8 cellular contexts compared by ENCODE assay signal in genomic region chr16:70529051-70529777, GRCh38. TPM values are rescaled to one million over a fixed set of nuclear protein-coding genes. Genes with fewer than 3 reads are reported as not detected.
DNase-seq lines count a peak whose midpoint lies in the region; ATAC-seq and TF ChIP-seq lines count a peak whose summit lies in the region.

No MANE protein-coding gene starts in this region.

- H3K27ac Mint-ChIP-seq in activated naive CD8-positive, alpha-beta T cell: peak overlapping the region; percentile 70
- H3K27ac Mint-ChIP-seq in immature natural killer cell: peak overlapping the region in 5 of 6 donors; percentile 17 to 72 (median 63)

- no peaks in the 10 kb centered on the region for H3K27me3 Mint-ChIP-seq in activated naive CD8-positive, alpha-beta T cell
- peaks cover 1 to 5% (median 2%) of the 10 kb centered on the region in 3 donors for H3K27me3 Mint-ChIP-seq in immature natural killer cell (ENCODE audit: low read depth in 3 of 3)

- H3K36me3 Mint-ChIP-seq in activated naive CD8-positive, alpha-beta T cell: peaks cover 22% of the 10 kb centered on the region
- H3K36me3 Mint-ChIP-seq in immature natural killer cell: peaks cover 16 to 49% (median 45%) of the 10 kb centered on the region in 3 donors

- peaks cover 54% of the 10 kb centered on the region for H3K4me1 Mint-ChIP-seq in activated naive CD8-positive, alpha-beta T cell (ENCODE audit: low read depth)
- H3K4me1 Mint-ChIP-seq in immature natural killer cell: peaks cover 37 to 70% of the 10 kb centered on the region in 2 donors

- no peaks in the 10 kb centered on the region for H3K9me3 ChIP-seq in tibial artery

- peaks cover 67 to 76% (median 69%) of the 10 kb centered on the region in 3 donors for H3K36me3 ChIP-seq in tibial artery

- H3K4me1 ChIP-seq in tibial artery: peaks cover 0 to 44% (median 27%) of the 10 kb centered on the region in 4 donors

- no peaks in the 10 kb centered on the region for H3K9me3 Mint-ChIP-seq in activated naive CD8-positive, alpha-beta T cell (ENCODE audit: low read depth)
- H3K9me3 Mint-ChIP-seq in immature natural killer cell: no peaks in the 10 kb centered on the region

- TF ChIP-seq CTCF in tibial artery (IDR thresholded peaks at IDR 0.05): peak; percentile 48 to 51

- intact Hi-C loops in tibial artery (cut with DNase I; ENCODE audit: low total_unique reads): no loop called here

- H3K4me3 Mint-ChIP-seq in activated naive CD8-positive, alpha-beta T cell: peak overlapping the region; percentile 81
- peak overlapping the region in 2 of 5 donors; percentile 29 to 45 for H3K4me3 Mint-ChIP-seq in immature natural killer cell

- no peak overlapping the region for H3K4me3 ChIP-seq in tibial artery

- H3K27me3 ChIP-seq in tibial artery: no peaks in the 10 kb centered on the region

- DNase-seq in NCI-H2081 (lab: John Stamatoyannopoulos, UW) (peak; percentile 0 to 5), NCI-H2081 treated with DMSO at 0.1 percent for 48 hours (lab: John Stamatoyannopoulos, UW) (no peak), Kasumi-1 (lab: John Stamatoyannopoulos, UW) (peak; percentile 61 to 67), immature natural killer cell (peak in 1 of 3 donors; percentile 15), tibial artery (no peak), NCI-H187 (lab: John Stamatoyannopoulos, UW) (no peak)

- no peak for ATAC-seq in GM21447 (IDR thresholded peaks at IDR 0.05; ENCODE audit: unreplicated experiment)

- no peak overlapping the region for H3K27ac ChIP-seq in tibial artery

RNA-seq across cellular contexts. Expression of gene SF3B3, which starts 5.6 kb away (rescaled TPM):
- polyA plus RNA-seq in immature natural killer cell: 100 to 1,000 TPM in 1 of 3 donors, 10 to 100 TPM in 2; 62.7 to 143 (median 65.4) TPM

RNA-seq across cellular contexts. Expression of gene COG4, which starts 5.9 kb away (rescaled TPM):
- 10 to 100 TPM; 42.3 to 54.6 (median 42.9) TPM for polyA plus RNA-seq in immature natural killer cell

Comparison
In these comparisons a context has a peak if more than half of its experiments do, and no peak if none do; other contexts are left out.
1. DNase-seq: peak in NCI-H2081 (2 of 2) and Kasumi-1 (2 of 2); none in NCI-H2081 treated with DMSO at 0.1 percent for 48 hours (single experiment), tibial artery (0 of 2) and NCI-H187 (0 of 2).